1 cellular context compared by ENCODE assay signal in the genomic region with DNA sequence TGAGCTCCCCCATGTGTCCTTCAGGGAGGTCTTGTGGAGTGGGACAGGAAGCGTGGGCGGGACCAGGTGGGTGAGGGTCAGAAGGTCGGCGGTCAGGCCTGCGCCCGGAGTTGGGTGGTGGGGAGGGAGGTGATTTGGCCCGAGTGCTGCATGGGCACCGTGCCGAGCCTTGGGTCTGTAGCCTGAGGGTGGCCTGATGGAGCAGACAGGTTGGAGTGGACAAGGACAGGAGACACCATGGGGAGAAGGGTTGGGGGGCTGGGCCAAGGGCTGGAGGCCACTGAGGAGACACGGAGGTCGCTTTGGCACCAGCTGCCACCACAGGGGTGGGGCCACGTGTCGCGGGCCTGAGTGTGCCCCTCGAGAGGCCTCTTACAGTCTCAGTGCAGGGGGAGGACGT.
A peak's percentile ranks its signal among the peaks of the same experiment; 100 is the strongest.
TF ChIP-seq lines count a peak whose summit lies in the region.

No MANE protein-coding gene starts in this region.

TF ChIP-seq in K562, 482 proteins besides CTCF, POLR2A, EP300 and RAD21:
- TF ChIP-seq RBM17 (IDR thresholded peaks at IDR 0.05; ENCODE audit: borderline replicate concordance, low read depth, low read length), result no peak
- TF ChIP-seq EGR1 (conservative IDR thresholded peaks at IDR 0.05), result peak; percentile 49; the same call in 1 of the 2 replicates
- peak; percentile 44 for TF ChIP-seq RBM22 (IDR thresholded peaks at IDR 0.05; ENCODE audit: low read depth, low read length, poor library complexity, severe bottlenecking)
